In genomic region chr6:111487656-111488055, GRCh38 we compare ENCODE assay signal across 8 cellular contexts.
DNase-seq lines count a peak whose midpoint lies in the region; ATAC-seq, FAIRE-seq and TF ChIP-seq lines count a peak whose summit lies in the region.

No MANE protein-coding gene starts in this region.

- POLR2A ChIA-PET in GM10248 (lab: Yijun Ruan, JAX), result no interaction called here

- DNase-seq in GM10248 (ENCODE audit: extremely low spot score) (peak; percentile 44), RKO (ENCODE audit: low spot score) (peak; percentile 86), iris pigment epithelial cell (ENCODE audit: low read depth) (peak; percentile 91), hepatic stellate cell (ENCODE audit: low spot score) (no peak), urothelium cell line (ENCODE audit: low spot score) (no peak)

- FAIRE-seq in urothelium cell line (lab: Jason Lieb, UNC), result no peak

- no peak for TF ChIP-seq CTCF in GM10248 (IDR thresholded peaks at IDR 0.05; ENCODE audit: control extremely low read depth, extremely low read depth, low read depth, missing control alignments)

- ATAC-seq in HG02610 (IDR thresholded peaks at IDR 0.05; ENCODE audit: unreplicated experiment) (peak; percentile 42), HG02884 (IDR thresholded peaks at IDR 0.05; ENCODE audit: unreplicated experiment) (no peak), GM18867 (IDR thresholded peaks at IDR 0.05; ENCODE audit: unreplicated experiment) (no peak)

- CTCF ChIA-PET in GM10248 (lab: Yijun Ruan, JAX), result interaction anchor here (1.4 to 1.9 kb wide), 3 partner anchors 9 to 260 kb away, joined by 3 to 9 read pairs (median 6); a partner anchor contains a TSS

Comparison
In these comparisons a context has a peak if more than half of its experiments do, and no peak if none do; other contexts are left out.
1. DNase-seq: peak in GM10248 (single experiment), RKO (single experiment) and iris pigment epithelial cell (single experiment); none in hepatic stellate cell (single experiment) and urothelium cell line (single experiment).